In the genomic region with DNA sequence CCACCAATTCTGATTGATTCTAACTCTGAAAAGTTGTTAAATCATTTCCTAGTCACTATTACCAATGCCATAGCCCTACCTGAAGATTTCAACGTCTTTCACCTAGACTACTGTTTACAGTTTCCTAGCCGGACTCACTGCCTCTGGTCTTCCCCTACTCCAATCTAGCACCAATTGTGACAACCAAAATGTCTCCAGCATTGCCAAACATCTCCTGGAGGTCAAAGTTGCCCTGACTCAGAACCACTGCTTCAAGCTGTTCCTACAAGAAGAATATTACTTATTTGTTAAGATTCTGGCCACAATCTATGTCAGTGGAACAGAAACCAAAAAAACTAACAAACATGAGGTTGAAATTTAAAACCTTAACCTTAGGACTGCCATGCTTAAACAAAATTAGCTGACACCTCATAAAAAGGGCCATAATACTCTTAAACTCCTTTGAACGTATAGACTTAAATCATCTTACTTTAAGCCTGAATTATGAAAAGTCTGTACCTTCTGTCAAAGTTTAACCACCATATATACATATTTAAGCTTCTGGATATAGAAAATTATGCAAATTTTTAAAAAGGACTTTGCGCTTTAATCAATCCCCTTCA, we compare ENCODE assay signal across 8 cellular contexts. TPM values are rescaled to one million over a fixed set of nuclear protein-coding genes. Genes with fewer than 3 reads are reported as not detected.
DNase-seq lines count a peak whose midpoint lies in the region; ATAC-seq and TF ChIP-seq lines count a peak whose summit lies in the region.

No MANE protein-coding gene starts in this region.

- H3K9me3 Mint-ChIP-seq in endodermal cell (no peaks in the 10 kb centered on the region), osteocyte (ENCODE audit: unreplicated experiment) (no peaks in the 10 kb centered on the region)

- H3K27ac Mint-ChIP-seq in endodermal cell (no peak overlapping the region), osteocyte (ENCODE audit: unreplicated experiment) (peak overlapping the region; percentile 91)

- H3K9ac ChIP-seq in OCI-LY1 (ENCODE audit: low read length) (peak overlapping the region; percentile 98), endodermal cell (ENCODE audit: extremely low read depth, low read length, poor library complexity, severe bottlenecking) (peak overlapping the region; percentile 88)

- H3K27me3 Mint-ChIP-seq in endodermal cell (ENCODE audit: insufficient read depth) (no peaks in the 10 kb centered on the region), osteocyte (ENCODE audit: unreplicated experiment) (no peaks in the 10 kb centered on the region)

- H3K9me3 ChIP-seq in OCI-LY1 (ENCODE audit: low read length) (no peaks in the 10 kb centered on the region), endodermal cell (ENCODE audit: control insufficient read depth, low read length) (no peaks in the 10 kb centered on the region)

- H3K4me3 ChIP-seq in OCI-LY1 (ENCODE audit: low read depth, low read length, poor library complexity, severe bottlenecking) (peak overlapping the region; percentile 93), endodermal cell (ENCODE audit: low read length) (peak overlapping the region; percentile 93)

- no peaks in the 10 kb centered on the region for H3K9me2 ChIP-seq in OCI-LY1 (ENCODE audit: low read depth, low read length)

- no peaks in the 10 kb centered on the region for H4K20me1 ChIP-seq in OCI-LY1 (ENCODE audit: insufficient read depth, low read length)

- H3K4me1 Mint-ChIP-seq in endodermal cell (peaks cover 21% of the 10 kb centered on the region), osteocyte (ENCODE audit: unreplicated experiment) (peaks cover 30% of the 10 kb centered on the region)

- peak overlapping the region; percentile 76 for H3K4me2 ChIP-seq in OCI-LY1 (ENCODE audit: low read length)

- H3K36me3 Mint-ChIP-seq in endodermal cell (ENCODE audit: low read depth) (peaks cover 34% of the 10 kb centered on the region), osteocyte (ENCODE audit: unreplicated experiment) (peaks cover 19% of the 10 kb centered on the region)

- H3K36me3 ChIP-seq in OCI-LY1 (ENCODE audit: insufficient read depth, low read length) (peaks cover 38% of the 10 kb centered on the region), endodermal cell (ENCODE audit: control insufficient read depth, insufficient read depth, low read length) (peaks cover 50% of the 10 kb centered on the region)

- H3F3A ChIP-seq in OCI-LY1 (ENCODE audit: insufficient read depth, low read length) = no peaks in the 10 kb centered on the region

- H2AFZ ChIP-seq in OCI-LY1 (ENCODE audit: low read length) = no peak overlapping the region

- H3K79me2 ChIP-seq in OCI-LY1 (ENCODE audit: insufficient read depth, low read length) = peaks cover 61% of the 10 kb centered on the region

- H3K27ac ChIP-seq in OCI-LY1 (ENCODE audit: low read depth, low read length, poor library complexity, severe bottlenecking) = peak overlapping the region; percentile 78
- H3K27ac ChIP-seq in endodermal cell (ENCODE audit: low read depth, low read length) = no peak overlapping the region

- 88% methylated on average over 4 of the region's 4 CpGs for WGBS in endodermal cell (ENCODE audit: insufficient coverage in 1 of 2, insufficient read length in 1 of 2), 2 experiments

- H3K27me3 ChIP-seq in OCI-LY1 (ENCODE audit: insufficient read depth, low read length) (no peaks in the 10 kb centered on the region), endodermal cell (ENCODE audit: control insufficient read depth, insufficient read depth, low read length, poor library complexity, severe bottlenecking) (no peaks in the 10 kb centered on the region)

- ATAC-seq in GM18909 (IDR thresholded peaks at IDR 0.05; ENCODE audit: poor library complexity, unreplicated experiment) (no peak), HG02642 (IDR thresholded peaks at IDR 0.05; ENCODE audit: poor library complexity, unreplicated experiment) (no peak)

- DNase-seq in EL = peak; percentile 50
- no peak for DNase-seq in endodermal cell
- DNase-seq in osteocyte (ENCODE audit: extremely low spot score, unreplicated experiment) = no peak
- no peak for DNase-seq in NCI-H510A (lab: John Stamatoyannopoulos, UW)
- no peak for DNase-seq in KG1 (lab: John Stamatoyannopoulos, UW)

- peak overlapping the region; percentile 74 for H3K4me3 Mint-ChIP-seq in endodermal cell
- H3K4me3 Mint-ChIP-seq in osteocyte (ENCODE audit: unreplicated experiment) = peak overlapping the region; percentile 87

- H3K4me1 ChIP-seq in OCI-LY1 (ENCODE audit: insufficient read depth, low read length, severe bottlenecking) = peaks cover 40% of the 10 kb centered on the region
- H3K4me1 ChIP-seq in endodermal cell (ENCODE audit: control insufficient read depth, insufficient read depth, low read length) = no peaks in the 10 kb centered on the region

- TF ChIP-seq CTCF in OCI-LY1 (IDR thresholded peaks at IDR 0.05; ENCODE audit: low read length) = no peak
- no peak for TF ChIP-seq CTCF in endodermal cell (conservative IDR thresholded peaks at IDR 0.05)
- TF ChIP-seq CTCF in osteocyte (IDR thresholded peaks at IDR 0.05) = no peak

RNA-seq across cellular contexts. Expression of gene PDS5A, which starts 2.1 kb away (rescaled TPM):
- total RNA-seq in endodermal cell = 10 to 100 TPM; 88.2 to 98.6 TPM
- 67.4 TPM for polyA plus RNA-seq in endodermal cell (2013, experiment 1 of 2)
- 62.2 TPM for polyA plus RNA-seq in endodermal cell (2013, experiment 2 of 2)
- total RNA-seq in osteocyte = 72.8 and 74.6 TPM in 2 replicates
